8 cellular contexts compared by ENCODE assay signal in genomic region chr16:67415872-67416793, GRCh38. TPM values are rescaled to one million over a fixed set of nuclear protein-coding genes. Genes with fewer than 3 reads are reported as not detected.
DNase-seq lines count a peak whose midpoint lies in the region; ATAC-seq and TF ChIP-seq lines count a peak whose summit lies in the region.

TSS of gene ZDHHC1 (minus strand) at chr16:67416477. CDS start at chr16:67407775, 8,702 bp downstream.

- H3K27me3 ChIP-seq in endodermal cell (ENCODE audit: control insufficient read depth, insufficient read depth, low read length, poor library complexity, severe bottlenecking) = no peaks in the 10 kb centered on the region

- DNase-seq in Calu3 (peak; percentile 92), NAMALWA (ENCODE audit: low spot score) (peak; percentile 45), endodermal cell (peak; percentile 92), lung microvascular endothelial cell (ENCODE audit: low read depth in 2 of 2) (peak; percentile 75 to 83)
- peak; percentile 55 for DNase-seq in activated CD4-positive, alpha-beta memory T cell treated with anti-CD3 and anti-CD28 coated beads, Interleukin-2, amount 10 ng/mL, durations not matched to agents 7 days and 5 days
- DNase-seq in stimulated activated CD8-positive, alpha-beta memory T cell treated with anti-CD3 and anti-CD28 coated beads, Interleukin-15, amount 100 ng/mL, for 24 hours (ENCODE audit: low read depth) = peak; percentile 32

- peaks cover 30% of the 10 kb centered on the region for H3K36me3 Mint-ChIP-seq in Calu3 (ENCODE audit: insufficient read depth, unreplicated experiment)
- no peaks in the 10 kb centered on the region for H3K36me3 Mint-ChIP-seq in activated CD4-positive, alpha-beta memory T cell treated with anti-CD3 and anti-CD28 coated beads, Interleukin-2, amount 10 ng/mL, durations not matched to agents 7 days and 5 days (ENCODE audit: low read depth)
- no peaks in the 10 kb centered on the region for H3K36me3 Mint-ChIP-seq in endodermal cell (ENCODE audit: low read depth)

- peaks cover 42% of the 10 kb centered on the region for H3K4me1 Mint-ChIP-seq in Calu3 (ENCODE audit: low read depth, unreplicated experiment)
- peaks cover 11% of the 10 kb centered on the region for H3K4me1 Mint-ChIP-seq in activated CD4-positive, alpha-beta memory T cell treated with anti-CD3 and anti-CD28 coated beads, Interleukin-2, amount 10 ng/mL, durations not matched to agents 7 days and 5 days
- H3K4me1 Mint-ChIP-seq in endodermal cell = peaks cover 19% of the 10 kb centered on the region

- POLR2A ChIA-PET in activated CD4-positive, alpha-beta memory T cell treated with anti-CD3 and anti-CD28 coated beads, Interleukin-2, amount 10 ng/mL, durations not matched to agents 7 days and 5 days (lab: Charles Lee) = interaction anchor here (1.2 to 2.3 kb wide), 2 partner anchors 11 to 65 kb away, joined by 3 to 5 read pairs; partner anchors contain the start of gene ATP6V0D1

- peaks cover 15% of the 10 kb centered on the region for H3K27me3 Mint-ChIP-seq in Calu3 (ENCODE audit: unreplicated experiment)
- peaks cover 28% of the 10 kb centered on the region for H3K27me3 Mint-ChIP-seq in activated CD4-positive, alpha-beta memory T cell treated with anti-CD3 and anti-CD28 coated beads, Interleukin-2, amount 10 ng/mL, durations not matched to agents 7 days and 5 days
- peaks cover 4% of the 10 kb centered on the region for H3K27me3 Mint-ChIP-seq in endodermal cell (ENCODE audit: insufficient read depth)

- H3K36me3 ChIP-seq in endodermal cell (ENCODE audit: control insufficient read depth, insufficient read depth, low read length) = no peaks in the 10 kb centered on the region

- TF ChIP-seq CTCF in Calu3 (IDR thresholded peaks at IDR 0.05; ENCODE audit: unreplicated experiment) (peak; percentile 80), endodermal cell (conservative IDR thresholded peaks at IDR 0.05) (peak; percentile 68)

- no peaks in the 10 kb centered on the region for H3K9me3 ChIP-seq in endodermal cell (ENCODE audit: control insufficient read depth, low read length)

- no peaks in the 10 kb centered on the region for H3K9me3 Mint-ChIP-seq in Calu3 (ENCODE audit: low read depth, unreplicated experiment)
- H3K9me3 Mint-ChIP-seq in activated CD4-positive, alpha-beta memory T cell treated with anti-CD3 and anti-CD28 coated beads, Interleukin-2, amount 10 ng/mL, durations not matched to agents 7 days and 5 days = no peaks in the 10 kb centered on the region
- peaks cover 3% of the 10 kb centered on the region for H3K9me3 Mint-ChIP-seq in endodermal cell

- peak within 1 kb of the TSS; percentile 75 for H3K4me3 Mint-ChIP-seq in Calu3 (ENCODE audit: low read depth, unreplicated experiment)
- H3K4me3 Mint-ChIP-seq in activated CD4-positive, alpha-beta memory T cell treated with anti-CD3 and anti-CD28 coated beads, Interleukin-2, amount 10 ng/mL, durations not matched to agents 7 days and 5 days = peak within 1 kb of the TSS; percentile 56
- peak within 1 kb of the TSS; percentile 60 for H3K4me3 Mint-ChIP-seq in endodermal cell

- H3K27ac Mint-ChIP-seq in Calu3 (ENCODE audit: unreplicated experiment) (peak within 1 kb of the TSS; percentile 66), endodermal cell (peak within 1 kb of the TSS; percentile 65)
- H3K27ac Mint-ChIP-seq in activated CD4-positive, alpha-beta memory T cell treated with anti-CD3 and anti-CD28 coated beads, Interleukin-2, amount 10 ng/mL, durations not matched to agents 7 days and 5 days = no peak within 1 kb of the TSS

- ATAC-seq in GM21529 (IDR thresholded peaks at IDR 0.05; ENCODE audit: unreplicated experiment) = peak; percentile 74
- ATAC-seq in HG02938 (IDR thresholded peaks at IDR 0.05; ENCODE audit: unreplicated experiment) = no peak

- 12 to 30% methylated on average over 15 to 73 of the region's 73 CpGs for WGBS in endodermal cell (ENCODE audit: insufficient coverage in 1 of 2, insufficient read length in 1 of 2), 2 experiments

- CTCF ChIA-PET in Calu3 (lab: Charles Lee) = interaction anchor here (0.5 to 2.2 kb wide), 9 partner anchors 11 to 388 kb away, joined by 3 to 5 read pairs (median 4); partner anchors contain the start of gene HSD11B2
- CTCF ChIA-PET in activated CD4-positive, alpha-beta memory T cell treated with anti-CD3 and anti-CD28 coated beads, Interleukin-2, amount 10 ng/mL, durations not matched to agents 7 days and 5 days (lab: Charles Lee) = interaction anchor here (0.8 to 1.9 kb wide), 5 partner anchors 12 to 105 kb away, joined by 4 to 13 read pairs (median 4); no protein-coding TSS in a partner anchor

- no peaks in the 10 kb centered on the region for H3K4me1 ChIP-seq in endodermal cell (ENCODE audit: control insufficient read depth, insufficient read depth, low read length)

- no TSS peak for BruUV-seq in Calu3 (replicated peaks; lab: Mats Ljungman, UMichigan)

- no peak within 1 kb of the TSS for H3K27ac ChIP-seq in endodermal cell (ENCODE audit: low read depth, low read length)

- H3K4me3 ChIP-seq in endodermal cell (ENCODE audit: low read length) = peak within 1 kb of the TSS; percentile 81

- intact Hi-C loops in Calu3 (cut with micrococcal nuclease; ENCODE audit: unreplicated experiment) = loop anchor here (5.0 kb wide), 2 partner anchors 69 to 154 kb away; no protein-coding TSS in a partner anchor

- peak within 1 kb of the TSS; percentile 57 for H3K9ac ChIP-seq in endodermal cell (ENCODE audit: extremely low read depth, low read length, poor library complexity, severe bottlenecking)

RNA-seq across cellular contexts. Expression of gene ZDHHC1, which starts in this region (rescaled TPM):
- total RNA-seq in Calu3 (2022) = 22.6 and 24.4 TPM in 2 replicates
- total RNA-seq in activated CD4-positive, alpha-beta memory T cell treated with anti-CD3 and anti-CD28 coated beads, Interleukin-2, amount 10 ng/mL, durations not matched to agents 7 days and 5 days = under 1 TPM; 0.23 to 0.45 TPM
- 10 to 100 TPM in 1 of 2 donors, 1 to 10 TPM in 1; 8.4 to 10.6 TPM for total RNA-seq in endodermal cell
- polyA plus RNA-seq in endodermal cell (2013, experiment 1 of 2) = 7.8 TPM
- 6.0 TPM for polyA plus RNA-seq in endodermal cell (2013, experiment 2 of 2)
- 2.6 and 3.5 TPM in 2 replicates for total RNA-seq in lung microvascular endothelial cell

Comparison
In these comparisons a context has a peak if more than half of its experiments do, and no peak if none do; other contexts are left out.
1. Peak in DNase-seq in activated CD4-positive, alpha-beta memory T cell treated with anti-CD3 and anti-CD28 coated beads, Interleukin-2, amount 10 ng/mL, durations not matched to agents 7 days and 5 days; RNA of the gene not detected or under 1 TPM.
2. DNase-seq: peak in every context shown above with its lines; median percentile 92 in Calu3; 92 in endodermal cell; 79 in lung microvascular endothelial cell; 55 in activated CD4-positive, alpha-beta memory T cell treated with anti-CD3 and anti-CD28 coated beads, Interleukin-2, amount 10 ng/mL, durations not matched to agents 7 days and 5 days; 45 in NAMALWA; 32 in stimulated activated CD8-positive, alpha-beta memory T cell treated with anti-CD3 and anti-CD28 coated beads, Interleukin-15, amount 100 ng/mL, for 24 hours.